1 cellular context compared by ENCODE assay signal in the genomic region with DNA sequence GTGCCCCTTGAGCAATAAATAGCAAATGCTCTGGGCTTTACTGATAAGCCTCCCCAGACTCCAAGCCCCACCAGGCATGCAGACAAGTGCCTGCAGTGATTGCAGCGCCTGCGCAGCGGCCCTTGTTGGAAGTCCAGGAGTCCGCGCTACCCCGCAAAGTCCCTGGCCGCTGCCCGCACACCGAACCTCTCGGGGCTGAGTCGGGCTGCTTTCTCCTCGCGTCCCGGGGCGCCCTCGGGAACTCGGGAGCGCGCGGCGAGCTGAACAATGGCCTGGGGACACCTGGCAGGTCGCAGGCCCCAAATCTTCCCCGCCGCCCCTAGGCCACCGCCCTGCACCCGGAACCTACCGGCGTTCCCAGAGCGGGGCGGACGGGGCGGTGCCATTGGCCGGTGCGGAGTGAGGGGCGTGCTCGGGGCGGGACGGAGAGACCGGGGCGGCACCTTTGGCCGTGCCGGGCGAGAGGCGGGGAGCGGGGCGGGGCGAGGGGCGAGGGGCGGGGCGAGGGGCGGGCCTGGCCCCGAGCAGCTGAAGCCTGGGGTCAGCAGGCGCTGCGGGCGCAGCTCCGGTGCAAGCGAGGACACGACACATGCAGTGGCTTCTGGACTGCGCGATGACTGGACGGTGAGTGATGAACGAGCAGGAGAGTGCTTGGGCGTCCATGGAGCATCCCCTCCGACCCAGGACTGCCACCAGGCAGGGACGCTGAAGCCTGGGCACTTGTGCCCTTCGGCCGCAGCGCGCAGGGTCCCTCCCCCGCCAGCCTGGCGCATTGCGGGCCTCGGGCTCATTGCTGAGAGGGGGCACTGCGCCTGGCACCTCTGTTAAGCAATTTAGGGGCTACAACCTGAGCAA.
TF ChIP-seq lines count a peak whose summit lies in the region.

A gene with protein sequence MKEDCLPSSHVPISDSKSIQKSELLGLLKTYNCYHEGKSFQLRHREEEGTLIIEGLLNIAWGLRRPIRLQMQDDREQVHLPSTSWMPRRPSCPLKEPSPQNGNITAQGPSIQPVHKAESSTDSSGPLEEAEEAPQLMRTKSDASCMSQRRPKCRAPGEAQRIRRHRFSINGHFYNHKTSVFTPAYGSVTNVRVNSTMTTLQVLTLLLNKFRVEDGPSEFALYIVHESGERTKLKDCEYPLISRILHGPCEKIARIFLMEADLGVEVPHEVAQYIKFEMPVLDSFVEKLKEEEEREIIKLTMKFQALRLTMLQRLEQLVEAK (plus strand): TSS at position 560 of the 855 bp plus-strand sequence. CDS start 10,401 bp downstream, outside the sequence.

TF ChIP-seq in HepG2, 621 proteins besides CTCF, POLR2A, EP300 and RAD21 (continued from another document and continues in another):
- TF ChIP-seq, protein P1, sequence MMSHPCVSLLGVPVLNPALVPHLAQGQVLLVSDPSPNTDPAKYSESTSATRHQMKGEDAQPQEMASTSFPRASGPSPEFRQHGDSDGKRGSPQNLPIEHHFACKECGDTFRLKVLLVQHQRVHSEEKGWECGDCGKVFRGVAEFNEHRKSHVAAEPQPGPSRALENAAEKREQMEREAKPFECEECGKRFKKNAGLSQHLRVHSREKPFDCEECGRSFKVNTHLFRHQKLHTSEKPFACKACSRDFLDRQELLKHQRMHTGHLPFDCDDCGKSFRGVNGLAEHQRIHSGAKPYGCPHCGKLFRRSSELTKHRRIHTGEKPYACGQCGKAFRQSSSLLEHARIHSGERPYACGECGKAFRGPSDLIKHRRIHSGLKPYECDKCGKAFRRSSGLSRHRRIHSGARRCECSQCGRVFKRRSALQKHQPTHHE (CRISPR knock-in tag; IDR thresholded peaks at IDR 0.05; ENCODE audit: borderline replicate concordance), result peak; percentile 57; the same call in 1 of the 2 replicates
- TF ChIP-seq, protein P2, sequence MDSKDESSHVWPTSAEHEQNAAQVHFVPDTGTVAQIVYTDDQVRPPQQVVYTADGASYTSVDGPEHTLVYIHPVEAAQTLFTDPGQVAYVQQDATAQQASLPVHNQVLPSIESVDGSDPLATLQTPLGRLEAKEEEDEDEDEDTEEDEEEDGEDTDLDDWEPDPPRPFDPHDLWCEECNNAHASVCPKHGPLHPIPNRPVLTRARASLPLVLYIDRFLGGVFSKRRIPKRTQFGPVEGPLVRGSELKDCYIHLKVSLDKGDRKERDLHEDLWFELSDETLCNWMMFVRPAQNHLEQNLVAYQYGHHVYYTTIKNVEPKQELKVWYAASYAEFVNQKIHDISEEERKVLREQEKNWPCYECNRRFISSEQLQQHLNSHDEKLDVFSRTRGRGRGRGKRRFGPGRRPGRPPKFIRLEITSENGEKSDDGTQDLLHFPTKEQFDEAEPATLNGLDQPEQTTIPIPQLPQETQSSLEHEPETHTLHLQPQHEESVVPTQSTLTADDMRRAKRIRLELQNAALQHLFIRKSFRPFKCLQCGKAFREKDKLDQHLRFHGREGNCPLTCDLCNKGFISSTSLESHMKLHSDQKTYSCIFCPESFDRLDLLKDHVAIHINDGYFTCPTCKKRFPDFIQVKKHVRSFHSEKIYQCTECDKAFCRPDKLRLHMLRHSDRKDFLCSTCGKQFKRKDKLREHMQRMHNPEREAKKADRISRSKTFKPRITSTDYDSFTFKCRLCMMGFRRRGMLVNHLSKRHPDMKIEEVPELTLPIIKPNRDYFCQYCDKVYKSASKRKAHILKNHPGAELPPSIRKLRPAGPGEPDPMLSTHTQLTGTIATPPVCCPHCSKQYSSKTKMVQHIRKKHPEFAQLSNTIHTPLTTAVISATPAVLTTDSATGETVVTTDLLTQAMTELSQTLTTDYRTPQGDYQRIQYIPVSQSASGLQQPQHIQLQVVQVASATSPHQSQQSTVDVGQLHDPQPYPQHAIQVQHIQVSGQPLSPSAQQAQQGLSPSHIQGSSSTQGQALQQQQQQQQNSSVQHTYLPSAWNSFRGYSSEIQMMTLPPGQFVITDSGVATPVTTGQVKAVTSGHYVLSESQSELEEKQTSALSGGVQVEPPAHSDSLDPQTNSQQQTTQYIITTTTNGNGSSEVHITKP (CRISPR knock-in tag; IDR thresholded peaks at IDR 0.05; ENCODE audit: low read depth), result 0 out of 2 replicates have a peak, but pooled peaks have one; percentile 64
- TF ChIP-seq RXRB (CRISPR knock-in tag; IDR thresholded peaks at IDR 0.05; ENCODE audit: borderline replicate concordance), result peak; percentile 73; the same call in 1 of the 2 replicates
- TF ChIP-seq SATB2 (CRISPR knock-in tag; IDR thresholded peaks at IDR 0.05), result no peak
- TF ChIP-seq, protein P3, sequence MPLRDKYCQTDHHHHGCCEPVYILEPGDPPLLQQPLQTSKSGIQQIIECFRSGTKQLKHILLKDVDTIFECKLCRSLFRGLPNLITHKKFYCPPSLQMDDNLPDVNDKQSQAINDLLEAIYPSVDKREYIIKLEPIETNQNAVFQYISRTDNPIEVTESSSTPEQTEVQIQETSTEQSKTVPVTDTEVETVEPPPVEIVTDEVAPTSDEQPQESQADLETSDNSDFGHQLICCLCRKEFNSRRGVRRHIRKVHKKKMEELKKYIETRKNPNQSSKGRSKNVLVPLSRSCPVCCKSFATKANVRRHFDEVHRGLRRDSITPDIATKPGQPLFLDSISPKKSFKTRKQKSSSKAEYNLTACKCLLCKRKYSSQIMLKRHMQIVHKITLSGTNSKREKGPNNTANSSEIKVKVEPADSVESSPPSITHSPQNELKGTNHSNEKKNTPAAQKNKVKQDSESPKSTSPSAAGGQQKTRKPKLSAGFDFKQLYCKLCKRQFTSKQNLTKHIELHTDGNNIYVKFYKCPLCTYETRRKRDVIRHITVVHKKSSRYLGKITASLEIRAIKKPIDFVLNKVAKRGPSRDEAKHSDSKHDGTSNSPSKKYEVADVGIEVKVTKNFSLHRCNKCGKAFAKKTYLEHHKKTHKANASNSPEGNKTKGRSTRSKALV (CRISPR knock-in tag; IDR thresholded peaks at IDR 0.05), result 0 out of 2 replicates have a peak, but pooled peaks have one; percentile 17
- TF ChIP-seq, protein P4, sequence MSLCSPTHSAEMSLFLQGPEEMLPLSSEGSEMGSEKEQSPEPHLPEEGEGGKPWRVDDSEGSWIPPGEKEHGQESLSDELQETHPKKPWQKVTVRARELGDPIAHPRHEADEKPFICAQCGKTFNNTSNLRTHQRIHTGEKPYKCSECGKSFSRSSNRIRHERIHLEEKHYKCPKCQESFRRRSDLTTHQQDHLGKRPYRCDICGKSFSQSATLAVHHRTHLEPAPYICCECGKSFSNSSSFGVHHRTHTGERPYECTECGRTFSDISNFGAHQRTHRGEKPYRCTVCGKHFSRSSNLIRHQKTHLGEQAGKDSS (CRISPR knock-in tag; IDR thresholded peaks at IDR 0.05; ENCODE audit: borderline replicate concordance, low read depth), result 0 out of 2 replicates have a peak, but pooled peaks have one; percentile 16
- TF ChIP-seq PITX1 (CRISPR knock-in tag; IDR thresholded peaks at IDR 0.05), result peak; percentile 53; the same call in 1 of the 2 replicates
- TF ChIP-seq, protein P5, sequence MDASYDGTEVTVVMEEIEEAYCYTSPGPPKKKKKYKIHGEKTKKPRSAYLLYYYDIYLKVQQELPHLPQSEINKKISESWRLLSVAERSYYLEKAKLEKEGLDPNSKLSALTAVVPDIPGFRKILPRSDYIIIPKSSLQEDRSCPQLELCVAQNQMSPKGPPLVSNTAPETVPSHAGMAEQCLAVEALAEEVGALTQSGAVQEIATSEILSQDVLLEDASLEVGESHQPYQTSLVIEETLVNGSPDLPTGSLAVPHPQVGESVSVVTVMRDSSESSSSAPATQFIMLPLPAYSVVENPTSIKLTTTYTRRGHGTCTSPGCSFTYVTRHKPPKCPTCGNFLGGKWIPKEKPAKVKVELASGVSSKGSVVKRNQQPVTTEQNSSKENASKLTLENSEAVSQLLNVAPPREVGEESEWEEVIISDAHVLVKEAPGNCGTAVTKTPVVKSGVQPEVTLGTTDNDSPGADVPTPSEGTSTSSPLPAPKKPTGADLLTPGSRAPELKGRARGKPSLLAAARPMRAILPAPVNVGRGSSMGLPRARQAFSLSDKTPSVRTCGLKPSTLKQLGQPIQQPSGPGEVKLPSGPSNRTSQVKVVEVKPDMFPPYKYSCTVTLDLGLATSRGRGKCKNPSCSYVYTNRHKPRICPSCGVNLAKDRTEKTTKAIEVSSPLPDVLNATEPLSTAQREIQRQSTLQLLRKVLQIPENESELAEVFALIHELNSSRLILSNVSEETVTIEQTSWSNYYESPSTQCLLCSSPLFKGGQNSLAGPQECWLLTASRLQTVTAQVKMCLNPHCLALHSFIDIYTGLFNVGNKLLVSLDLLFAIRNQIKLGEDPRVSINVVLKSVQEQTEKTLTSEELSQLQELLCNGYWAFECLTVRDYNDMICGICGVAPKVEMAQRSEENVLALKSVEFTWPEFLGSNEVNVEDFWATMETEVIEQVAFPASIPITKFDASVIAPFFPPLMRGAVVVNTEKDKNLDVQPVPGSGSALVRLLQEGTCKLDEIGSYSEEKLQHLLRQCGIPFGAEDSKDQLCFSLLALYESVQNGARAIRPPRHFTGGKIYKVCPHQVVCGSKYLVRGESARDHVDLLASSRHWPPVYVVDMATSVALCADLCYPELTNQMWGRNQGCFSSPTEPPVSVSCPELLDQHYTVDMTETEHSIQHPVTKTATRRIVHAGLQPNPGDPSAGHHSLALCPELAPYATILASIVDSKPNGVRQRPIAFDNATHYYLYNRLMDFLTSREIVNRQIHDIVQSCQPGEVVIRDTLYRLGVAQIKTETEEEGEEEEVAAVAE (CRISPR knock-in tag; IDR thresholded peaks at IDR 0.05; ENCODE audit: borderline replicate concordance), result 0 out of 2 replicates have a peak, but pooled peaks have one; percentile 48
- TF ChIP-seq MBD4 (IDR thresholded peaks at IDR 0.05; ENCODE audit: borderline replicate concordance, low read length), result no peak
- TF ChIP-seq CEBPG (CRISPR knock-in tag; IDR thresholded peaks at IDR 0.05), result 0 out of 2 replicates have a peak, but pooled peaks have one; percentile 9
- peak in 1 of 2 experiments; percentile 27; a peak in 1 of 4 replicates for TF ChIP-seq NR2F1 (CRISPR knock-in tag; IDR thresholded peaks at IDR 0.05)
- peak; percentile 57 for TF ChIP-seq AGO1 (IDR thresholded peaks at IDR 0.05; ENCODE audit: low read depth, low read length, poor library complexity, severe bottlenecking)
- TF ChIP-seq SMAD1 (CRISPR knock-in tag; IDR thresholded peaks at IDR 0.05; ENCODE audit: borderline replicate concordance, low read depth), result peak; percentile 61; the same call in 1 of the 2 replicates
- peak; percentile 77 for TF ChIP-seq AGO2 (optimal IDR thresholded peaks at IDR 0.05; ENCODE audit: low read depth, low read length)
- TF ChIP-seq, protein P6, sequence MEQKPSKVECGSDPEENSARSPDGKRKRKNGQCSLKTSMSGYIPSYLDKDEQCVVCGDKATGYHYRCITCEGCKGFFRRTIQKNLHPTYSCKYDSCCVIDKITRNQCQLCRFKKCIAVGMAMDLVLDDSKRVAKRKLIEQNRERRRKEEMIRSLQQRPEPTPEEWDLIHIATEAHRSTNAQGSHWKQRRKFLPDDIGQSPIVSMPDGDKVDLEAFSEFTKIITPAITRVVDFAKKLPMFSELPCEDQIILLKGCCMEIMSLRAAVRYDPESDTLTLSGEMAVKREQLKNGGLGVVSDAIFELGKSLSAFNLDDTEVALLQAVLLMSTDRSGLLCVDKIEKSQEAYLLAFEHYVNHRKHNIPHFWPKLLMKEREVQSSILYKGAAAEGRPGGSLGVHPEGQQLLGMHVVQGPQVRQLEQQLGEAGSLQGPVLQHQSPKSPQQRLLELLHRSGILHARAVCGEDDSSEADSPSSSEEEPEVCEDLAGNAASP (CRISPR knock-in tag; IDR thresholded peaks at IDR 0.05; ENCODE audit: borderline replicate concordance), result peak; percentile 95; the same call in 1 of the 2 replicates
- no peak for TF ChIP-seq POLR2AphosphoS2 (IDR thresholded peaks at IDR 0.05; ENCODE audit: low read depth, low read length)
- TF ChIP-seq ZNF160 (CRISPR knock-in tag; IDR thresholded peaks at IDR 0.05), result peak; percentile 71
- TF ChIP-seq TBX2 (CRISPR knock-in tag; IDR thresholded peaks at IDR 0.05; ENCODE audit: borderline replicate concordance), result peak; percentile 46; the same call in 1 of the 2 replicates
- TF ChIP-seq ZNF589 (CRISPR knock-in tag; conservative IDR thresholded peaks at IDR 0.05), result no peak
- peak; percentile 79 for TF ChIP-seq MED8 (CRISPR knock-in tag; IDR thresholded peaks at IDR 0.05; ENCODE audit: insufficient replicate concordance)
- 0 out of 2 replicates have a peak, but pooled peaks have one; percentile 17 for TF ChIP-seq CCDC6 (CRISPR knock-in tag; IDR thresholded peaks at IDR 0.05)
- TF ChIP-seq, protein P7, sequence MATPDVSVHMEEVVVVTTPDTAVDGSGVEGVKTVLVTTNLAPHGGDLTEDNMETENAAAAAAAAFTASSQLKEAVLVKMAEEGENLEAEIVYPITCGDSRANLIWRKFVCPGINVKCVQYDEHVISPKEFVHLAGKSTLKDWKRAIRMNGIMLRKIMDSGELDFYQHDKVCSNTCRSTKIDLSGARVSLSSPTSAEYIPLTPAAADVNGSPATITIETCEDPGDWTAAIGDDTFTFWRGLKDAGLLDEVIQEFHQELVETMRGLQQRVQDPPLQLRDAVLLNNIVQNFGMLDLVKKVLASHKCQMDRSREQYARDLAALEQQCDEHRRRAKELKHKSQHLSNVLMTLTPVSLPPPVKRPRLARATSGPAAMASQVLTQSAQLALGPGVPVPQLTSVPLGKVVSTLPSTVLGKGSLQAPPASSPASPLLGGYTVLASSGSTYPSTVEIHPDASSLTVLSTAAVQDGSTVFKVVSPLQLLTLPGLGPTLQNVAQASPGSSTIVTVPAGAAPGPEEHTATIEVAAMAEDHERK (CRISPR knock-in tag; IDR thresholded peaks at IDR 0.05; ENCODE audit: low read depth), result no peak
- 0 out of 2 replicates have a peak, but pooled peaks have one; percentile 46 for TF ChIP-seq ZNF292 (CRISPR knock-in tag; IDR thresholded peaks at IDR 0.05; ENCODE audit: borderline replicate concordance, low read depth)
- TF ChIP-seq FOXK1 (CRISPR knock-in tag; IDR thresholded peaks at IDR 0.05; ENCODE audit: borderline replicate concordance, low read depth), result no peak
- peak; percentile 62 for TF ChIP-seq SKI (IDR thresholded peaks at IDR 0.05; ENCODE audit: partially characterized antibody)
- no peak; the same call in 1 of the 2 replicates for TF ChIP-seq WIZ (CRISPR knock-in tag; IDR thresholded peaks at IDR 0.05)
- TF ChIP-seq BHLHE40 (IDR thresholded peaks at IDR 0.05; ENCODE audit: low read length), result peak; percentile 11; the same call in 1 of the 2 replicates
- TF ChIP-seq, protein P8, sequence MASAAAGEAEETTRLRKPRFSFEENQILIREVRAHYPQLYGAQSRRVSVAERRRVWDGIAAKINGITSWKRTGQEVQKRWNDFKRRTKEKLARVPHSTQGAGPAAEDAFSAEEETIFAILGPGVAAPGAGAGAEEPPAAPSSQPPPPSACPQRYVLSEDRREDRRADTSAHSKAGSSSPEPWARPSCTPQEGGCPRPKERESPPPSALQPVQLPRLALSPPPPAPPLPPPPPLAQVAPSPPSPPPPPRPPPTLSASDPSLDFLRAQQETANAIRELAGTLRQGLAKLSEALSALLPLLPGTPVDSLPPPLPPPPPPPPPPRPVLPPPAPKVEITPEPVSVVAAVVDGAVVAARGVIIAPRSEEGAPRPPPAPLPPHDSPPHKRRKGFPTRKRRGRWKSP (CRISPR knock-in tag; IDR thresholded peaks at IDR 0.05), result peak; percentile 84; the same call in 1 of the 2 replicates
- TF ChIP-seq ZBTB7B (CRISPR knock-in tag; IDR thresholded peaks at IDR 0.05), result peak; percentile 53
- TF ChIP-seq, protein P9, sequence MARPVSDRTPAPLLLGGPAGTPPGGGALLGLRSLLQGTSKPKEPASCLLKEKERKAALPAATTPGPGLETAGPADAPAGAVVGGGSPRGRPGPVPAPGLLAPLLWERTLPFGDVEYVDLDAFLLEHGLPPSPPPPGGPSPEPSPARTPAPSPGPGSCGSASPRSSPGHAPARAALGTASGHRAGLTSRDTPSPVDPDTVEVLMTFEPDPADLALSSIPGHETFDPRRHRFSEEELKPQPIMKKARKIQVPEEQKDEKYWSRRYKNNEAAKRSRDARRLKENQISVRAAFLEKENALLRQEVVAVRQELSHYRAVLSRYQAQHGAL (CRISPR knock-in tag; IDR thresholded peaks at IDR 0.05; ENCODE audit: not compliant biosample characterization), result no peak
- 0 out of 2 replicates have a peak, but pooled peaks have one; percentile 13 for TF ChIP-seq ZSCAN31 (CRISPR knock-in tag; IDR thresholded peaks at IDR 0.05; ENCODE audit: low read depth)
- TF ChIP-seq MXI1 (IDR thresholded peaks at IDR 0.05; ENCODE audit: borderline replicate concordance, low read depth, low read length), result peak; percentile 58; the same call in 1 of the 3 replicates
